ENCODE assay signal across 1 cellular context in genomic region chr1:20691872-20692271, GRCh38.
TF ChIP-seq lines count a peak whose summit lies in the region.

No MANE protein-coding gene starts in this region.

TF ChIP-seq in IMR-90, 13 proteins besides CTCF, POLR2A, EP300 and RAD21:
- TF ChIP-seq RCOR1 (IDR thresholded peaks at IDR 0.05; ENCODE audit: insufficient replicate concordance, low read length) (no peak), CHD1 (IDR thresholded peaks at IDR 0.05; ENCODE audit: low read depth, low read length) (no peak), NFE2L2 (IDR thresholded peaks at IDR 0.05; ENCODE audit: low read depth, low read length) (no peak), RFX5 (IDR thresholded peaks at IDR 0.05; ENCODE audit: low read depth, low read length) (no peak), ELK1 (IDR thresholded peaks at IDR 0.05; ENCODE audit: borderline replicate concordance, low read depth, low read length) (no peak), CEBPB (IDR thresholded peaks at IDR 0.05; ENCODE audit: low read depth, low read length) (no peak), FOS (IDR thresholded peaks at IDR 0.05; ENCODE audit: low read depth, low read length) (no peak)
